ENCODE assay signal across 8 cellular contexts in the genomic region with DNA sequence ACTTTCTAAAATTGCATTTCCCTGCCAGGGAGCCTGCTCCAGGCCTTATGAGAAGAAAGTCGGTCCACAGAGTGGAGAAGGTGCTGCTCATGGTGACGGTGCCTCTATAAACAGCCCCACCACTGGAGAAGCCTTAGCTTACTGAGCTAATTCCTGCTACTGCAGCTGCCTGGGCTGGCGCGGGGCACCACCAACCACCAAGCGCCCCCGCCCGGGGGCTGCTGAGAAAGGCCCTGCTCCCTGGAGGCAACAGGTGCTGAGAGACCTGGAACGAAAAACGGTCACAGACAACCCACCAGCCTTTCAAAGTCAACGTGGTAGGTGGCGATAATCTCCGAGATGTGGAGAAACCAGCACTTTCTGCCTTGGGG. TPM values are rescaled to one million over a fixed set of nuclear protein-coding genes. Genes with fewer than 3 reads are reported as not detected.
DNase-seq lines count a peak whose midpoint lies in the region; ATAC-seq and TF ChIP-seq lines count a peak whose summit lies in the region.

No MANE protein-coding gene starts in this region.

- peak overlapping the region; percentile 99 for H3K4me3 Mint-ChIP-seq in central memory CD8-positive, alpha-beta T cell
- peak overlapping the region; percentile 96 to 100 (median 100) for H3K4me3 Mint-ChIP-seq in nephron

- TF ChIP-seq CTCF in PC-3 (conservative IDR thresholded peaks at IDR 0.05; ENCODE audit: low read depth, low read length) (peak; percentile 28; the same call in 1 of the 2 replicates), nephron (IDR thresholded peaks at IDR 0.05; ENCODE audit: unreplicated experiment in 3 of 3) (no peak)

- no peak overlapping the region for H2AFZ ChIP-seq in PC-3 (ENCODE audit: low read length)

- no peaks in the 10 kb centered on the region; the same call in 1 of the 2 replicates for H3K36me3 ChIP-seq in PC-3 (ENCODE audit: low read depth, low read length)

- no peak overlapping the region for H3K27ac ChIP-seq in PC-3 (ENCODE audit: low read length)

- DNase-seq in NCI-H1417 (lab: John Stamatoyannopoulos, UW) (peak; percentile 32 to 54 (median 42)), NCI-H1417 treated with DMSO at 0.1 percent for 48 hours (lab: John Stamatoyannopoulos, UW) (no peak), PC-3 (peak; percentile 10), OCI-M1 (lab: John Stamatoyannopoulos, UW) (no peak), DMS153 (lab: John Stamatoyannopoulos, UW) (no peak), left colon (no peak)
- DNase-seq in central memory CD8-positive, alpha-beta T cell (ENCODE audit: low spot score in 2 of 2) = no peak

- H3K79me2 ChIP-seq in PC-3 (ENCODE audit: low read length) = peaks cover 83% of the 10 kb centered on the region

- H3K4me3 ChIP-seq in PC-3 (ENCODE audit: low read length) = peak overlapping the region; percentile 99

- no peaks in the 10 kb centered on the region for H3K27me3 ChIP-seq in PC-3 (ENCODE audit: low read length)

- no peaks in the 10 kb centered on the region for H3K9me3 ChIP-seq in PC-3 (ENCODE audit: low read length)

- H3K9me2 ChIP-seq in PC-3 (replicated peaks; ENCODE audit: low read length) = no peaks in the 10 kb centered on the region

- peak overlapping the region; percentile 35 for H3K27ac Mint-ChIP-seq in central memory CD8-positive, alpha-beta T cell (ENCODE audit: low read depth)
- H3K27ac Mint-ChIP-seq in nephron = peak overlapping the region; percentile 99 to 100 (median 100)

- no peaks in the 10 kb centered on the region for H3K9me3 Mint-ChIP-seq in central memory CD8-positive, alpha-beta T cell
- H3K9me3 Mint-ChIP-seq in nephron = no peaks in the 10 kb centered on the region

- POLR2A ChIA-PET in PC-3 (lab: Charles Lee; ENCODE audit: unreplicated experiment) = no interaction called here

- H3K27me3 Mint-ChIP-seq in central memory CD8-positive, alpha-beta T cell = no peaks in the 10 kb centered on the region
- H3K27me3 Mint-ChIP-seq in nephron (ENCODE audit: low read depth) = peaks cover 5% of the 10 kb centered on the region

- peak overlapping the region; percentile 74; the same call in 1 of the 2 replicates for H3K9ac ChIP-seq in PC-3 (ENCODE audit: low read length)

- H4K20me1 ChIP-seq in PC-3 (ENCODE audit: low read length) = peaks cover 38% of the 10 kb centered on the region

- H3K4me1 ChIP-seq in PC-3 (ENCODE audit: insufficient read depth, low read length) = peaks cover 23% of the 10 kb centered on the region

- no TSS peak for BruUV-seq in PC-3 (replicated peaks; lab: Mats Ljungman, UMichigan)

- intact Hi-C loops in PC-3 (cut with micrococcal nuclease) = no loop called here
- intact Hi-C loops in left colon (cut with DNase I, micrococcal nuclease) = no loop called here

- H3K4me1 Mint-ChIP-seq in central memory CD8-positive, alpha-beta T cell = peaks cover 31% of the 10 kb centered on the region
- peaks cover 46% of the 10 kb centered on the region for H3K4me1 Mint-ChIP-seq in nephron

- no peak for ATAC-seq in PC-3
- no peak for ATAC-seq in central memory CD8-positive, alpha-beta T cell (replicated peaks; ENCODE audit: extremely low read depth, poor library complexity, severe bottlenecking)
- ATAC-seq in left colon = no peak

- peak overlapping the region; percentile 87 for H3K4me2 ChIP-seq in PC-3 (ENCODE audit: low read length)

- H3F3A ChIP-seq in PC-3 (ENCODE audit: low read length, unreplicated experiment) = peaks cover 6% of the 10 kb centered on the region

- CTCF ChIA-PET in PC-3 (lab: Charles Lee) = no interaction called here

- H3K36me3 Mint-ChIP-seq in central memory CD8-positive, alpha-beta T cell (ENCODE audit: insufficient read depth) = peaks cover 17% of the 10 kb centered on the region
- peaks cover 11% of the 10 kb centered on the region for H3K36me3 Mint-ChIP-seq in nephron (ENCODE audit: low read depth)

RNA-seq across cellular contexts. Expression of gene HCFC1, which starts 2.9 kb away (rescaled TPM):
- total RNA-seq in PC-3 (2014; rRNA removed) = 66.9 and 94.0 TPM in 2 replicates
- 10 to 100 TPM; 31.9 to 47.9 TPM for total RNA-seq in left colon

RNA-seq across cellular contexts. Expression of gene TMEM187, which starts 3.8 kb away (rescaled TPM):
- total RNA-seq in PC-3 (2014; rRNA removed) = 10.6 and 12.4 TPM in 2 replicates
- 1 to 10 TPM; 8.4 to 9.9 TPM for total RNA-seq in left colon

RNA-seq across cellular contexts. Expression of gene RENBP, which starts 24.3 kb away (rescaled TPM):
- total RNA-seq in PC-3 (2014; rRNA removed) (3.7 TPM in 1 of 2 replicates, not detected in the other), left colon (1 to 10 TPM; 3.8 to 8.6 TPM)

RNA-seq across cellular contexts. Expression of gene NAA10, which starts 33.9 kb away (rescaled TPM):
- total RNA-seq in PC-3 (2014; rRNA removed) (169 and 172 TPM in 2 replicates), left colon (10 to 100 TPM; 52.7 to 68.0 TPM)

RNA-seq across cellular contexts. Expression of gene ARHGAP4, which starts 42.7 kb away (rescaled TPM):
- 4.0 and 4.6 TPM in 2 replicates for total RNA-seq in PC-3 (2014; rRNA removed)
- total RNA-seq in left colon = 10 to 100 TPM; 26.6 to 35.5 TPM

Comparison
In these comparisons a context has a peak if more than half of its experiments do, and no peak if none do; other contexts are left out.
1. DNase-seq: peak in NCI-H1417 (3 of 3) and PC-3 (single experiment); none in NCI-H1417 treated with DMSO at 0.1 percent for 48 hours (single experiment), central memory CD8-positive, alpha-beta T cell (0 of 2), OCI-M1 (single experiment), DMS153 (single experiment) and left colon (0 of 2).